19 cellular contexts compared by ENCODE assay signal in genomic region chr20:43994486-43995100, GRCh38.
DNase-seq lines count a peak whose midpoint lies in the region; ATAC-seq and TF ChIP-seq lines count a peak whose summit lies in the region.
"Had no signal": no experiment of that assay in that cellular context is flagged by ENCODE, and none has a peak within 500 bp of the region (broad histone marks: within the 10 kb centered on the region; RNA-seq: fewer than 3 reads in every experiment).

No MANE protein-coding gene starts in this region.

- H3K27ac ChIP-seq in foreskin keratinocyte, result no peak overlapping the region
- H3K27ac ChIP-seq: VCaP had no signal

- no peaks in the 10 kb centered on the region for H3K36me3 ChIP-seq in BE2C
- H3K36me3 ChIP-seq in mucosa of descending colon (ENCODE audit: low read depth), result no peaks in the 10 kb centered on the region

- H3K4me1 ChIP-seq in BE2C, result peaks cover 4% of the 10 kb centered on the region; the same call in 1 of the 2 replicates
- no peaks in the 10 kb centered on the region for H3K4me1 ChIP-seq in foreskin keratinocyte
- H3K4me1 ChIP-seq in mucosa of descending colon (ENCODE audit: low read depth), result no peaks in the 10 kb centered on the region

- H3K9me3 ChIP-seq in BE2C, result no peaks in the 10 kb centered on the region
- H3K9me3 ChIP-seq in mucosa of descending colon, result no peaks in the 10 kb centered on the region

- intact Hi-C loops in mucosa of descending colon (cut with DNase I, micrococcal nuclease), result no loop called here

- no peak for TF ChIP-seq CTCF in BE2C (IDR thresholded peaks at IDR 0.05; ENCODE audit: low read depth, low read length)
- no peak for TF ChIP-seq CTCF in foreskin keratinocyte (conservative IDR thresholded peaks at IDR 0.05)
- TF ChIP-seq CTCF in mucosa of descending colon (IDR thresholded peaks at IDR 0.05), result no peak

- DNase-seq in BE2C, result peak; percentile 26
- DNase-seq in HS-5 (ENCODE audit: low read depth), result peak; percentile 8
- peak; percentile 73 for DNase-seq in amniotic epithelial cell (ENCODE audit: low read depth)
- DNase-seq in foreskin keratinocyte, result no peak
- no peak for DNase-seq in DMS79 (lab: John Stamatoyannopoulos, UW)
- DNase-seq in NCI-H2029 treated with DMSO at 0.1 percent for 48 hours (lab: John Stamatoyannopoulos, UW), result no peak
- no peak for DNase-seq in NCI-H524 treated with DMSO at 0.1 percent for 48 hours (lab: John Stamatoyannopoulos, UW)
- no peak for DNase-seq in mucosa of descending colon
- DNase-seq: activated effector memory CD4-positive, alpha-beta T cell treated with anti-CD3 and anti-CD28 coated beads, Interleukin-2, amount 50 U/mL, for 16 hours; activated naive CD8-positive, alpha-beta T cell treated with anti-CD3 and anti-CD28 coated beads, Interleukin-2, amount 50 U/mL, for 24 hours; caudate nucleus; CD8-positive, alpha-beta memory T cell; DMS53; left colon; midbrain; NCI-H1105 treated with DMSO at 0.1 percent for 48 hours; stimulated activated naive CD4-positive, alpha-beta T cell; trophoblast cell had no signal

- H3K27me3 ChIP-seq in BE2C (no peaks in the 10 kb centered on the region; the same call in 1 of the 2 replicates), foreskin keratinocyte (peaks cover 9% of the 10 kb centered on the region)

- peak; percentile 11 for ATAC-seq in foreskin keratinocyte
- ATAC-seq in mucosa of descending colon, result no peak
- ATAC-seq: activated naive CD8-positive, alpha-beta T cell treated with anti-CD3 and anti-CD28 coated beads, Interleukin-2, amount 50 U/mL, for 24 hours; left colon had no signal

- H3K4me3 ChIP-seq in BE2C (ENCODE audit: low read depth, low read length) (no peak overlapping the region; the same call in 1 of the 2 replicates), mucosa of descending colon (no peak overlapping the region)

Comparison
In these comparisons a context has a peak if more than half of its experiments do, and no peak if none do; other contexts are left out.
1. DNase-seq: peak in BE2C (single experiment), HS-5 (single experiment) and amniotic epithelial cell (single experiment); none in foreskin keratinocyte (0 of 2), DMS79 (single experiment), NCI-H2029 treated with DMSO at 0.1 percent for 48 hours (single experiment), NCI-H524 treated with DMSO at 0.1 percent for 48 hours (single experiment) and mucosa of descending colon (0 of 3).